ENCODE assay signal across 10 cellular contexts in the genomic region with DNA sequence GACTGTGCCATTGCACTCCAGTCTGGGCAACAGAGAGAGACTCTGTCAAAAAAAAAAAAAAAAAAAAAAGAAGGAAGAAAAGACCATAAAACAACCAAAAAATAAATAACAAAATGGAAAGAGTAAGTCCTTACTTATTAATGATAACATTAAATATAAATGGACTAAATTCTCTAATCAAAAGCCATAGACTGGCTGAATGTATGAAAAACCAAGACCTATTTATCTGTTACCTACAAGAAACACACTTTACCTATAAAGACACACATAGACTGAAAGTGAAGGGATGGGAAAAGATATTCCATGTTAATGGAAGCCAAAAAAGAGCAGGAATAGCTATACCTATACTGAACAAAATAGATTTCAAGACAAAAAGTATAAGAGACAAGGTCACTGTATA. TPM values are rescaled to one million over a fixed set of nuclear protein-coding genes. Genes with fewer than 3 reads are reported as not detected.
"Had no signal": no experiment of that assay in that cellular context is flagged by ENCODE, and none has a peak within 500 bp of the region (broad histone marks: within the 10 kb centered on the region; RNA-seq: fewer than 3 reads in every experiment).

No MANE protein-coding gene starts in this region.

- H3K4me3 ChIP-seq: GM23338 had no signal

- ATAC-seq: GM23338, HepG2 had no signal

- H3K4me1 Mint-ChIP-seq: GM23338, H9 had no signal

- H3K4me2 ChIP-seq: GM23338 had no signal

- FAIRE-seq: H1, H54, HepG2 had no signal

- H3K4me3 Mint-ChIP-seq: GM23338, H9, HFFc6 had no signal

- H3K27ac Mint-ChIP-seq: GM23338, H9, HFFc6 had no signal

- H2AFZ ChIP-seq: GM23338 had no signal

- H3K27me3 Mint-ChIP-seq: IgD-negative memory B cell had no signal

- DNase-seq: H9, HCEC 1CT, HFFc6, KG1 had no signal

- H3K27ac ChIP-seq: HL-60 had no signal

RNA-seq across cellular contexts. Expression of a gene that starts 54.9 kb away (rescaled TPM):
- total RNA-seq: H1, H9, HepG2 had no signal
